Comparison of ENCODE assay signal across 8 cellular contexts in the genomic region with DNA sequence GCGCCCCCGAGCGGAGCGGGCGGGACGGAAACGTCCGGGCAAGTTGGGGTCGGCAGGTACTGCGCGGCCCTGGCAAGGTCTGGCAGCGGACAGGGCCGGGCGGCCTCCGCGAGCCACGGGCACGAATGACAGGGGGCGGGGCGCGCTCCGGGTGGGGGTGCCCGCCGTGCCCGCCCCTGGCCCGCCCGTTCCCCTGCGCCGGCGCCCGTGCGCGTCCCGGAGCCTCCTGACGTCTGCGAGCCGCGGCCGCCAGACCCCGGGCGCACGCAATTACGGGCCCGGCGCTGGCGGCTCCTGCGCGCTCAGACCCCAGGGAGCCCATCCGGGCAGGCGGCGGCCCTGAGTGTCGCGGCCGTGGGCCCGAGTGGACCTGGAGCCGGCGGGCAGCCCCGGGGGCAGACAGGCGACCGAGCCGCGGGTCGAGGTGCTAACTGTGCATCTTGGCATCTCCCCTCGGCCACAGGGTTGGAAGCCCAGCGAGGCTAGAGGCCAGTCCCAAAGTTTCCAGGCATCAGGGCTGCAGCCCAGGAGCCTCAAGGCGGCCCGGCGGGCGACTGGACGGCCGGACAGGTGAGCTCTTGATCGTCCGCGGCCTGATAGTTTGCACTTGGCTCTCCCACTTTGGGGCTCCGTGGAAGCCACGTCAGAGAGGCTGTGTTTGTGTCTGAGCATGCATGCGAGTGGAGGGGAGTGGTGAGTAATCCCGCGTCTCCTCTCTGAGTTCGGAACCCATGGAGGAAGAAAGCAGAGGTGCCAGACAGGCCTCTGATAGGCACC. TPM values are rescaled to one million over a fixed set of nuclear protein-coding genes. Genes with fewer than 3 reads are reported as not detected.
A peak's percentile ranks its signal among the peaks of the same experiment; 100 is the strongest.
DNase-seq lines count a peak whose midpoint lies in the region; ATAC-seq and TF ChIP-seq lines count a peak whose summit lies in the region.

No MANE protein-coding gene starts in this region.

- H3K27ac ChIP-seq in heart right ventricle (peak overlapping the region; percentile 98 to 100 (median 100)), rectal smooth muscle tissue (ENCODE audit: low read depth, low read length) (peak overlapping the region; percentile 100)

- peak overlapping the region; percentile 84 for H3K4me3 Mint-ChIP-seq in activated naive CD8-positive, alpha-beta T cell

- ATAC-seq in GM21619 (IDR thresholded peaks at IDR 0.05; ENCODE audit: unreplicated experiment) (peak; percentile 10), heart right ventricle (peak in 3 of 8 donors; percentile 0 to 16 (median 5))

- peaks cover 28% of the 10 kb centered on the region for H3K4me1 Mint-ChIP-seq in activated naive CD8-positive, alpha-beta T cell (ENCODE audit: low read depth)

- peaks cover 7 to 59% (median 44%) of the 10 kb centered on the region in 9 donors for H3K4me1 ChIP-seq in heart right ventricle
- H3K4me1 ChIP-seq in rectal smooth muscle tissue (ENCODE audit: control insufficient read depth, insufficient read depth, low read length) = peaks cover 16% of the 10 kb centered on the region

- H3K27me3 Mint-ChIP-seq in activated naive CD8-positive, alpha-beta T cell = no peaks in the 10 kb centered on the region

- peak overlapping the region; percentile 89 to 100 (median 97) for H3K4me3 ChIP-seq in heart right ventricle
- H3K4me3 ChIP-seq in rectal smooth muscle tissue (ENCODE audit: low read length) = peak overlapping the region; percentile 95

- H3K9me3 Mint-ChIP-seq in activated naive CD8-positive, alpha-beta T cell (ENCODE audit: low read depth) = no peaks in the 10 kb centered on the region

- no peaks in the 10 kb centered on the region for H3K36me3 Mint-ChIP-seq in activated naive CD8-positive, alpha-beta T cell

- H3K9ac ChIP-seq in rectal smooth muscle tissue (ENCODE audit: low read length) = peak overlapping the region; percentile 53

- peak; percentile 84 for DNase-seq in GM10266 (ENCODE audit: extremely low spot score)
- peak; percentile 38 for DNase-seq in LoVo (ENCODE audit: low spot score)
- DNase-seq in heart right ventricle = peak in 1 of 2 donors; percentile 62
- DNase-seq in NK-92 treated with Interleukin-12 subunit alpha and Interleukin-12 subunit beta, amount 100 ng/mL, for 24 hours (lab: John Stamatoyannopoulos, UW) = no peak
- no peak for DNase-seq in mesenteric fat pad (ENCODE audit: low spot score)

- WGBS in heart right ventricle, 2 donors = 5% methylated on average over 78 to 80 of the region's 80 CpGs

- intact Hi-C loops in heart right ventricle (cut with DNase I) = no loop called here

- TF ChIP-seq CTCF in GM10266 (IDR thresholded peaks at IDR 0.05; ENCODE audit: control insufficient read depth, insufficient read depth, low read depth, missing control alignments) (no peak), heart right ventricle (IDR thresholded peaks at IDR 0.05) (no peak)

- no peaks in the 10 kb centered on the region for H3K9me3 ChIP-seq in heart right ventricle

- peaks cover 0 to 24% (median 0%) of the 10 kb centered on the region in 9 donors for H3K36me3 ChIP-seq in heart right ventricle
- peaks cover 3% of the 10 kb centered on the region for H3K36me3 ChIP-seq in rectal smooth muscle tissue (ENCODE audit: control insufficient read depth, insufficient read depth, low read length)

- peak overlapping the region; percentile 75 for H3K27ac Mint-ChIP-seq in activated naive CD8-positive, alpha-beta T cell

- no peaks in the 10 kb centered on the region for H3K27me3 ChIP-seq in heart right ventricle
- H3K27me3 ChIP-seq in rectal smooth muscle tissue (ENCODE audit: control insufficient read depth, insufficient read depth, low read length) = no peaks in the 10 kb centered on the region

RNA-seq across cellular contexts. Expression of gene MIB2, which starts 0.9 kb away (rescaled TPM):
- total RNA-seq in heart right ventricle = 100 to 1,000 TPM in 1 of 10 donors, 10 to 100 TPM in 9; 53.6 to 110 (median 74.7) TPM
- 100 to 1,000 TPM in 1 of 2 donors, 10 to 100 TPM in 1; 56.0 to 248 TPM for polyA plus RNA-seq in heart right ventricle
- 37.9 TPM for total RNA-seq in mesenteric fat pad

RNA-seq across cellular contexts. Expression of gene MMP23B, which starts 15.7 kb away (rescaled TPM):
- total RNA-seq in heart right ventricle (10 to 100 TPM; 21.5 to 87.0 (median 63.1) TPM), mesenteric fat pad (17.2 TPM)
- 100 to 1,000 TPM in 1 of 2 donors, 10 to 100 TPM in 1; 14.2 to 113 TPM for polyA plus RNA-seq in heart right ventricle

RNA-seq across cellular contexts. Expression of gene FNDC10, which starts 16.3 kb away (rescaled TPM):
- 1 to 10 TPM in 8 of 10 donors, under 1 TPM in 2; 0.66 to 5.9 (median 2.3) TPM for total RNA-seq in heart right ventricle
- polyA plus RNA-seq in heart right ventricle = 1 to 10 TPM; 1.1 to 3.8 TPM
- 2.9 TPM for total RNA-seq in mesenteric fat pad

RNA-seq across cellular contexts. Expression of gene SSU72, which starts 41.6 kb away (rescaled TPM):
- total RNA-seq in heart right ventricle (100 to 1,000 TPM in 4 of 10 donors, 10 to 100 TPM in 6; 73.8 to 138 (median 77.9) TPM), mesenteric fat pad (144 TPM)
- polyA plus RNA-seq in heart right ventricle = 100 to 1,000 TPM in 1 of 2 donors, 10 to 100 TPM in 1; 96.3 to 122 TPM

RNA-seq across cellular contexts. Expression of gene CDK11B, which starts 42.6 kb away (rescaled TPM):
- total RNA-seq in heart right ventricle (10 to 100 TPM; 20.9 to 30.4 (median 23.8) TPM), mesenteric fat pad (20.8 TPM)
- polyA plus RNA-seq in heart right ventricle = 10 to 100 TPM; 31.4 to 34.1 TPM

Comparison
In these comparisons a context has a peak if more than half of its experiments do, and no peak if none do; other contexts are left out.
1. DNase-seq: peak in GM10266 (single experiment) and LoVo (single experiment); none in NK-92 treated with Interleukin-12 subunit alpha and Interleukin-12 subunit beta, amount 100 ng/mL, for 24 hours (single experiment) and mesenteric fat pad (single experiment).